In genomic region chr2:130342020-130342532, GRCh38 we compare ENCODE assay signal across 1 cellular context.
A peak's percentile ranks its signal among the peaks of the same experiment; 100 is the strongest.
TF ChIP-seq lines count a peak whose summit lies in the region.

No MANE protein-coding gene starts in this region.

TF ChIP-seq in SK-N-SH, 30 proteins besides CTCF, POLR2A, EP300 and RAD21 (continued from another document):
- no peak for TF ChIP-seq USF1 (IDR thresholded peaks at IDR 0.05; ENCODE audit: borderline replicate concordance, low read depth)
- TF ChIP-seq REST (IDR thresholded peaks at IDR 0.05; ENCODE audit: low read depth, low read length) = no peak
- TF ChIP-seq CHD2 (IDR thresholded peaks at IDR 0.05; ENCODE audit: low read length, partially characterized antibody) = no peak
- TF ChIP-seq FOXJ3 (CRISPR knock-in tag; IDR thresholded peaks at IDR 0.05) = no peak
- 0 out of 2 replicates have a peak, but pooled peaks have one; percentile 3 for TF ChIP-seq PBX3 (IDR thresholded peaks at IDR 0.05)
- no peak for TF ChIP-seq FOSL2 (IDR thresholded peaks at IDR 0.05; ENCODE audit: borderline replicate concordance, low read depth)
- TF ChIP-seq YY1 (IDR thresholded peaks at IDR 0.05; ENCODE audit: low read depth) = peak; percentile 94; the same call in 1 of the 2 replicates
- peak; percentile 82 for TF ChIP-seq POLR2AphosphoS5 (IDR thresholded peaks at IDR 0.05; ENCODE audit: low read depth, low read length)
- TF ChIP-seq TAF1 (IDR thresholded peaks at IDR 0.05; ENCODE audit: borderline replicate concordance, low read depth, low read length) = peak; percentile 74
- TF ChIP-seq MXI1 (IDR thresholded peaks at IDR 0.05; ENCODE audit: low read depth, low read length) = peak; percentile 82
- TF ChIP-seq ZBTB33 (IDR thresholded peaks at IDR 0.05; ENCODE audit: borderline replicate concordance, low read depth) = no peak
- TF ChIP-seq TCF12 (IDR thresholded peaks at IDR 0.05) = no peak
- TF ChIP-seq GABPA (IDR thresholded peaks at IDR 0.05; ENCODE audit: low read depth) = no peak
